ENCODE assay signal across 9 cellular contexts in the genomic region with DNA sequence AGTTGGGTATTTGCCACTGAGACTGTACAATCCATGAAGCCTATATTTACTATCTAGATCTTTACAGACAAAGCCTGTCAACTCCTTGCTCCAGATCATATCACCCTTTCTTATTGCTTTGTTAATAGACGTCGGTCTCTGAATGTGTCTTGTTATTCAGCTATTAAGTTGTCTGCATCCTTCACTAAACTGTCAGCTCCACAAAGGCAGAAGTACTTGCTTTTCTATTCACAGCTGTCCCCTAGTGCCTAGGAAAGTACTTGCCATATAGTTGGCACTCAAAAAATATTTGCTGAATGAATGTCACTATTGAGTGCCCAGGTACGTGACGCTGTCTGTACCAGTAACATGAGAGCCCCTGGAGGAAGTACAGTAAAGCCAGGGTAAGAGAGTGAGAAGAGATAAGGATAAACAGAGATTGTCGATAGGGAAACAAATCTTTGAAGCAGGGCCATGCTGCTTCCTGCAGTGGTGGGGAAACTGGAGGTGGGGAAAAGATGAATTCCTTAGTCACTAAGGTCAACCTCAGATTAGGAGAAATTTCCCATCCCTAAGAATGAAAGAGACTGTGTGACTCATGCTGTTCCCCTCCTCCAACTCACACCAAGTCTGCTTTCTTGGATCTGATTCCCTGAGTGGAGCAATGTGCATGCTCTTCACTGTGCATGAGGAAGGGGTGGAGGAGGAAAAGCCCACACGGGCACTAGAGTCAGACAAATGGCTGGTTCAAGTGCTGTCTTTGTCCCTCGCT. TPM values are rescaled to one million over a fixed set of nuclear protein-coding genes. Genes with fewer than 3 reads are reported as not detected.
DNase-seq lines count a peak whose midpoint lies in the region; ATAC-seq and TF ChIP-seq lines count a peak whose summit lies in the region.
"Had no signal": no experiment of that assay in that cellular context is flagged by ENCODE, and none has a peak within 500 bp of the region (broad histone marks: within the 10 kb centered on the region; RNA-seq: fewer than 3 reads in every experiment).

No MANE protein-coding gene starts in this region.

- DNase-seq in M059J (ENCODE audit: low read depth) (peak; percentile 92), dedifferentiated amniotic fluid mesenchymal stem cell (ENCODE audit: extremely low spot score) (peak; percentile 27), lung (ENCODE audit: low spot score) (peak; percentile 40), transverse colon (no peak), activated gamma-delta T cell treated with Interleukin-2 at 50 U/mL for 16 hours (no peak), T-helper 9 cell (no peak)
- no peak for DNase-seq in activated CD4-positive, alpha-beta T cell treated with anti-CD3 and anti-CD28 coated beads, Interleukin-2, amount 50 U/mL, for 48 hours

- H3K27me3 ChIP-seq in lung (ENCODE audit: control insufficient read depth, insufficient read depth), result no peaks in the 10 kb centered on the region
- H3K27me3 ChIP-seq in transverse colon, result no peaks in the 10 kb centered on the region

- peak; percentile 71 for ATAC-seq in lung (ENCODE audit: insufficient read depth, low FRiP score)
- ATAC-seq: GM23338 had no signal

- no peak for TF ChIP-seq EP300 in transverse colon (IDR thresholded peaks at IDR 0.05; ENCODE audit: low read depth)

- peaks cover 17 to 38% of the 10 kb centered on the region in 2 donors for H3K4me1 ChIP-seq in lung (ENCODE audit: control insufficient read depth in 2 of 2, insufficient read depth in 2 of 2, low read length in 2 of 2)
- peaks cover 0 to 37% (median 21%) of the 10 kb centered on the region in 4 donors for H3K4me1 ChIP-seq in transverse colon

- intact Hi-C loops in transverse colon (cut with DNase I; ENCODE audit: low total_unique reads), result no loop called here

- TF ChIP-seq POLR2A in transverse colon (IDR thresholded peaks at IDR 0.05), result no peak

- in situ Hi-C loops in transverse colon (cut with MboI; ENCODE audit: low pct_ligation_motif_present in 1 of 4, low pct_unique_long_range_greater_than_20kb in 1 of 4, low sequenced_read_pairs in 3 of 4), result no loop called here

- H3K4me3 ChIP-seq in lung (no peak overlapping the region), transverse colon (no peak overlapping the region)
- H3K4me3 ChIP-seq: GM23338 had no signal

- TF ChIP-seq CTCF in lung (IDR thresholded peaks at IDR 0.05; ENCODE audit: control extremely low read depth, extremely low read depth) (no peak), transverse colon (IDR thresholded peaks at IDR 0.05) (no peak)

- 30 to 51% methylated on average over 7 of the region's 7 CpGs for WGBS in lung, 2 donors
- WGBS in transverse colon (ENCODE audit: low coverage in 1 of 2), 2 donors, result 56 to 62% methylated on average over 5 to 7 of the region's 7 CpGs

- H3K36me3 ChIP-seq in lung (ENCODE audit: control insufficient read depth in 2 of 2, insufficient read depth in 2 of 2, low read length in 2 of 2) (no peaks in the 10 kb centered on the region), transverse colon (no peaks in the 10 kb centered on the region)

- H3K27ac ChIP-seq in lung (ENCODE audit: low read depth in 1 of 2, low read length in 1 of 2), result peak overlapping the region; percentile 65 to 69
- H3K27ac ChIP-seq in transverse colon, result peak overlapping the region; percentile 59 to 79 (median 76)

- H3K9me3 ChIP-seq in lung (ENCODE audit: control insufficient read depth in 2 of 2, insufficient read depth in 1 of 2, low read length in 1 of 2) (no peaks in the 10 kb centered on the region), transverse colon (no peaks in the 10 kb centered on the region)

RNA-seq across cellular contexts. Expression of gene PRICKLE2, which starts 36.3 kb away (rescaled TPM):
- total RNA-seq in M059J (2014; rRNA removed; shearing (Covaris generic)), result 3.2 and 5.3 TPM in 2 replicates
- total RNA-seq in lung, result 10 to 100 TPM; 35.8 to 88.0 TPM
- 1 to 10 TPM; 4.0 to 4.1 TPM for polyA plus RNA-seq in lung
- total RNA-seq in transverse colon, result 10 to 100 TPM in 3 of 4 donors, 1 to 10 TPM in 1; 8.5 to 38.4 (median 17.4) TPM
- total RNA-seq: T-helper 2 cell treated with Interferon-gamma antibody and Interleukin-4, amounts not matched to agents 100 ng/mL and 5 ng/mL, for 36 hours had no signal

Comparison
In these comparisons a context has a peak if more than half of its experiments do, and no peak if none do; other contexts are left out.
1. DNase-seq: peak in M059J (single experiment), dedifferentiated amniotic fluid mesenchymal stem cell (single experiment) and lung (single experiment); none in transverse colon (single experiment), activated gamma-delta T cell treated with Interleukin-2 at 50 U/mL for 16 hours (single experiment), activated CD4-positive, alpha-beta T cell treated with anti-CD3 and anti-CD28 coated beads, Interleukin-2, amount 50 U/mL, for 48 hours (0 of 2) and T-helper 9 cell (single experiment).